ENCODE assay signal across 25 cellular contexts in genomic region chr2:145020139-145020538, GRCh38.
"Had no signal": no experiment of that assay in that cellular context is flagged by ENCODE, and none has a peak within 500 bp of the region (broad histone marks: within the 10 kb centered on the region; RNA-seq: fewer than 3 reads in every experiment).

No MANE protein-coding gene starts in this region.

- H3K27me3 ChIP-seq: colonic mucosa, esophagus squamous epithelium, gastrocnemius medialis, heart right ventricle, left lung had no signal

- H3K27ac ChIP-seq: colonic mucosa, epithelial cell of prostate, esophagus squamous epithelium, gastrocnemius medialis, heart right ventricle, left lung had no signal

- FAIRE-seq: endometrium, islet of Langerhans, keratinocyte had no signal

- ATAC-seq: effector memory CD8-positive, alpha-beta T cell; esophagus mucosa; gastrocnemius medialis; heart right ventricle; left cardiac atrium; left lung; left ventricle myocardium superior had no signal

- H3K9me3 ChIP-seq: colonic mucosa, esophagus squamous epithelium, gastrocnemius medialis, heart right ventricle, left lung had no signal

- H3K4me1 ChIP-seq: colonic mucosa, gastrocnemius medialis, left lung had no signal

- DNase-seq: colonic mucosa; cortex of kidney; effector CD8-positive, alpha-beta T cell; effector memory CD8-positive, alpha-beta T cell; endodermal cell; erythroblast; esophagus squamous epithelium; foreskin melanocyte; gastrocnemius medialis; glutamatergic neuron; head of caudate nucleus; heart right ventricle; hippocampal formation; left cardiac atrium; left lung; left ventricle myocardium superior; mammary epithelial cell; mesendoderm; midbrain had no signal

- H3K4me3 ChIP-seq: colonic mucosa, esophagus squamous epithelium, gastrocnemius medialis, heart right ventricle, left lung, lung had no signal

- H3K36me3 ChIP-seq: colonic mucosa, esophagus squamous epithelium, gastrocnemius medialis, heart right ventricle, left lung had no signal
